In the genomic region with DNA sequence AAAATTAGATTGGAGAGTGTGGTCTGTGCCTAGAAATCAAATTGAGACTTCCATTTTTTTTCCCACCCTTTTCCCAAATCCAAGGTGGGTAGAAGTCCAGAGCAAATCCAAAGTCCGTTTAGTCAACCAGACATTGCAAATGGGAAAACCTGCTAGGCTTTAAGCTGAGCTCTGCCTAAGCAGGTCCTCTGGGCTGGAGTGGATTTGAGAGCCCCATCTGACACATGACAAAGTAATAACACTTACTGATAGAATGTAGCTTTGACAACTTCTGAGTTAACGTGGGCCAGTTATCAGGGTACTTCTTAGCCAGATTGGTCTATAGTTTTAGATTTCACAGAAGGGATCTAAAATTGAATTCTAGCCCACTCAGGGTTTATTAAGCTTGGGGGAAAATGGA, we compare ENCODE assay signal across 24 cellular contexts.
DNase-seq lines count a peak whose midpoint lies in the region; ATAC-seq, FAIRE-seq and TF ChIP-seq lines count a peak whose summit lies in the region.
"Had no signal": no experiment of that assay in that cellular context is flagged by ENCODE, and none has a peak within 500 bp of the region (broad histone marks: within the 10 kb centered on the region; RNA-seq: fewer than 3 reads in every experiment).

No MANE protein-coding gene starts in this region.

- no peak for TF ChIP-seq POLR2A in GM12892 (IDR thresholded peaks at IDR 0.05; ENCODE audit: low read depth, low read length)

- no peak for TF ChIP-seq CTCF in WERI-Rb-1 (IDR thresholded peaks at IDR 0.05; ENCODE audit: low read depth, low read length)

- ATAC-seq in GM18909 (IDR thresholded peaks at IDR 0.05; ENCODE audit: poor library complexity, unreplicated experiment) (peak; percentile 17), HG03103 (IDR thresholded peaks at IDR 0.05; ENCODE audit: low read depth, unreplicated experiment) (peak; percentile 14), HG03280 (IDR thresholded peaks at IDR 0.05; ENCODE audit: unreplicated experiment) (no peak), HG03045 (IDR thresholded peaks at IDR 0.05; ENCODE audit: unreplicated experiment) (no peak), GM21723 (IDR thresholded peaks at IDR 0.05; ENCODE audit: unreplicated experiment) (no peak)
- ATAC-seq: A549, T-helper 17 cell had no signal

- peak; percentile 42 for FAIRE-seq in GM12892 (lab: Jason Lieb, UNC)
- FAIRE-seq: A549, D721Med had no signal

- H3K27me3 ChIP-seq in WERI-Rb-1 (ENCODE audit: insufficient read depth, low read depth, severe bottlenecking): no peaks in the 10 kb centered on the region
- H3K27me3 ChIP-seq: BE2C, MG63 had no signal

- H3K4me3 ChIP-seq in WERI-Rb-1 (ENCODE audit: low read depth, low read length): no peak overlapping the region
- H3K4me3 ChIP-seq: A549, MG63, PC-9, SK-N-MC had no signal

- H3K36me3 ChIP-seq in WERI-Rb-1: no peaks in the 10 kb centered on the region
- H3K36me3 ChIP-seq: BE2C, MG63 had no signal

- DNase-seq in GM12892 (ENCODE audit: insufficient read length) (no peak), WERI-Rb-1 (peak; percentile 45)
- DNase-seq: BE2C, DMS79, H7, MG63, NCI-H1048, NCI-H1436, NCI-H187 treated with DMSO at 0.1 percent for 48 hours, NCI-H345, NCI-H774, PC-9, SHP77 treated with DMSO at 0.1 percent for 48 hours, SW 1271, T-helper 17 cell had no signal

- no peak overlapping the region for H3K27ac ChIP-seq in WERI-Rb-1
- H3K27ac ChIP-seq: A549, PC-9, RWPE1, SK-N-MC had no signal

- H3K9me3 ChIP-seq in WERI-Rb-1 (ENCODE audit: severe bottlenecking): no peaks in the 10 kb centered on the region
- H3K9me3 ChIP-seq: A549, BE2C, MG63 had no signal

Comparison
In these comparisons a context has a peak if more than half of its experiments do, and no peak if none do; other contexts are left out.
1. ATAC-seq: peak in GM18909 (single experiment) and HG03103 (single experiment); none in HG03280 (single experiment), HG03045 (single experiment) and GM21723 (single experiment).